Comparison of ENCODE assay signal across 2 cellular contexts in the genomic region with DNA sequence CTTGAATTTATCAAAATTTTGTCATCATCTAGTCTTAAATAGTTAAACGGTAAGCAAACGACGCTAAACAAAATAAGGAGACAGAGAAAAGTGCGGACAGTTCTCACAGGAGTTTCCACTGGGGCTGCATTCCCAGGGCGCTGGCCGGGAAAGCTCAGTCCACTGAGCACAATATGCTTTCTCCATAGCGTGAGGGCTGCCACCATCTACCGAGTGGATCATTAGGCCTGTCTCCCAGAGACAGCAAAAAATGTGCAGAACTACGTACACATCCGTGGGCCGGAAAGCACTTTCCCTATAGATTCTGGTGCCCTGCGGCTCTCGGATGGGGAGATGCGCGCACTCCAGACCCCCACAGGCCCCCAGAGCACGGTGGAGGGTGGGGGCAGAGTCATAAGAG.
TF ChIP-seq lines count a peak whose summit lies in the region.

No MANE protein-coding gene starts in this region.

TF ChIP-seq in liver, 16 proteins besides CTCF, POLR2A, EP300 and RAD21:
- TF ChIP-seq, protein P1, sequence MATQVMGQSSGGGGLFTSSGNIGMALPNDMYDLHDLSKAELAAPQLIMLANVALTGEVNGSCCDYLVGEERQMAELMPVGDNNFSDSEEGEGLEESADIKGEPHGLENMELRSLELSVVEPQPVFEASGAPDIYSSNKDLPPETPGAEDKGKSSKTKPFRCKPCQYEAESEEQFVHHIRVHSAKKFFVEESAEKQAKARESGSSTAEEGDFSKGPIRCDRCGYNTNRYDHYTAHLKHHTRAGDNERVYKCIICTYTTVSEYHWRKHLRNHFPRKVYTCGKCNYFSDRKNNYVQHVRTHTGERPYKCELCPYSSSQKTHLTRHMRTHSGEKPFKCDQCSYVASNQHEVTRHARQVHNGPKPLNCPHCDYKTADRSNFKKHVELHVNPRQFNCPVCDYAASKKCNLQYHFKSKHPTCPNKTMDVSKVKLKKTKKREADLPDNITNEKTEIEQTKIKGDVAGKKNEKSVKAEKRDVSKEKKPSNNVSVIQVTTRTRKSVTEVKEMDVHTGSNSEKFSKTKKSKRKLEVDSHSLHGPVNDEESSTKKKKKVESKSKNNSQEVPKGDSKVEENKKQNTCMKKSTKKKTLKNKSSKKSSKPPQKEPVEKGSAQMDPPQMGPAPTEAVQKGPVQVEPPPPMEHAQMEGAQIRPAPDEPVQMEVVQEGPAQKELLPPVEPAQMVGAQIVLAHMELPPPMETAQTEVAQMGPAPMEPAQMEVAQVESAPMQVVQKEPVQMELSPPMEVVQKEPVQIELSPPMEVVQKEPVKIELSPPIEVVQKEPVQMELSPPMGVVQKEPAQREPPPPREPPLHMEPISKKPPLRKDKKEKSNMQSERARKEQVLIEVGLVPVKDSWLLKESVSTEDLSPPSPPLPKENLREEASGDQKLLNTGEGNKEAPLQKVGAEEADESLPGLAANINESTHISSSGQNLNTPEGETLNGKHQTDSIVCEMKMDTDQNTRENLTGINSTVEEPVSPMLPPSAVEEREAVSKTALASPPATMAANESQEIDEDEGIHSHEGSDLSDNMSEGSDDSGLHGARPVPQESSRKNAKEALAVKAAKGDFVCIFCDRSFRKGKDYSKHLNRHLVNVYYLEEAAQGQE (IDR thresholded peaks at IDR 0.05): no peak
- TF ChIP-seq RXRA (IDR thresholded peaks at IDR 0.05) (no peak), TAF1 (conservative IDR thresholded peaks at IDR 0.05) (no peak), HNF4G (IDR thresholded peaks at IDR 0.05) (no peak), JUND (IDR thresholded peaks at IDR 0.05) (no peak), GABPA (IDR thresholded peaks at IDR 0.05 in 1 of 2, conservative IDR thresholded peaks at IDR 0.05 in 1 of 2) (no peak), SP1 (IDR thresholded peaks at IDR 0.05) (no peak), FOXA2 (IDR thresholded peaks at IDR 0.05) (no peak), EGR1 (IDR thresholded peaks at IDR 0.05; ENCODE audit: low read depth in 2 of 2) (no peak)
- TF ChIP-seq, protein P2, sequence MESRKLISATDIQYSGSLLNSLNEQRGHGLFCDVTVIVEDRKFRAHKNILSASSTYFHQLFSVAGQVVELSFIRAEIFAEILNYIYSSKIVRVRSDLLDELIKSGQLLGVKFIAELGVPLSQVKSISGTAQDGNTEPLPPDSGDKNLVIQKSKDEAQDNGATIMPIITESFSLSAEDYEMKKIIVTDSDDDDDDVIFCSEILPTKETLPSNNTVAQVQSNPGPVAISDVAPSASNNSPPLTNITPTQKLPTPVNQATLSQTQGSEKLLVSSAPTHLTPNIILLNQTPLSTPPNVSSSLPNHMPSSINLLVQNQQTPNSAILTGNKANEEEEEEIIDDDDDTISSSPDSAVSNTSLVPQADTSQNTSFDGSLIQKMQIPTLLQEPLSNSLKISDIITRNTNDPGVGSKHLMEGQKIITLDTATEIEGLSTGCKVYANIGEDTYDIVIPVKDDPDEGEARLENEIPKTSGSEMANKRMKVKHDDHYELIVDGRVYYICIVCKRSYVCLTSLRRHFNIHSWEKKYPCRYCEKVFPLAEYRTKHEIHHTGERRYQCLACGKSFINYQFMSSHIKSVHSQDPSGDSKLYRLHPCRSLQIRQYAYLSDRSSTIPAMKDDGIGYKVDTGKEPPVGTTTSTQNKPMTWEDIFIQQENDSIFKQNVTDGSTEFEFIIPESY (IDR thresholded peaks at IDR 0.05): no peak

TF ChIP-seq in HepG2, 621 proteins besides CTCF, POLR2A, EP300 and RAD21:
- TF ChIP-seq PAX8 (CRISPR knock-in tag; IDR thresholded peaks at IDR 0.05; ENCODE audit: borderline replicate concordance) (no peak), FOXA1 (IDR thresholded peaks at IDR 0.05) (no peak), FOXA1 (CRISPR knock-in tag; IDR thresholded peaks at IDR 0.05) (no peak), MZF1 (CRISPR knock-in tag; IDR thresholded peaks at IDR 0.05; ENCODE audit: borderline replicate concordance) (no peak), CREM (IDR thresholded peaks at IDR 0.05) (no peak), CREM (CRISPR knock-in tag; IDR thresholded peaks at IDR 0.05) (no peak), ZNF572 (CRISPR knock-in tag; IDR thresholded peaks at IDR 0.05) (no peak), ZNF703 (CRISPR knock-in tag; IDR thresholded peaks at IDR 0.05; ENCODE audit: borderline replicate concordance) (no peak), ZNF891 (CRISPR knock-in tag; IDR thresholded peaks at IDR 0.05) (no peak), RBM22 (optimal IDR thresholded peaks at IDR 0.05; ENCODE audit: low read length) (no peak), KDM4B (CRISPR knock-in tag; IDR thresholded peaks at IDR 0.05) (no peak), NFKB2 (CRISPR knock-in tag; IDR thresholded peaks at IDR 0.05; ENCODE audit: borderline replicate concordance) (no peak), SRSF4 (IDR thresholded peaks at IDR 0.05; ENCODE audit: low read depth, low read length, poor library complexity, severe bottlenecking) (no peak), IKZF4 (CRISPR knock-in tag; IDR thresholded peaks at IDR 0.05; ENCODE audit: borderline replicate concordance, low read depth, not compliant biosample characterization) (no peak), POLR2G (IDR thresholded peaks at IDR 0.05; ENCODE audit: low read depth, low read length) (no peak), MYNN (CRISPR knock-in tag; IDR thresholded peaks at IDR 0.05; ENCODE audit: low read depth) (no peak), FOXM1 (CRISPR knock-in tag; IDR thresholded peaks at IDR 0.05) (no peak), ZNF615 (CRISPR knock-in tag; IDR thresholded peaks at IDR 0.05; ENCODE audit: borderline replicate concordance) (no peak)
- TF ChIP-seq, protein P3, sequence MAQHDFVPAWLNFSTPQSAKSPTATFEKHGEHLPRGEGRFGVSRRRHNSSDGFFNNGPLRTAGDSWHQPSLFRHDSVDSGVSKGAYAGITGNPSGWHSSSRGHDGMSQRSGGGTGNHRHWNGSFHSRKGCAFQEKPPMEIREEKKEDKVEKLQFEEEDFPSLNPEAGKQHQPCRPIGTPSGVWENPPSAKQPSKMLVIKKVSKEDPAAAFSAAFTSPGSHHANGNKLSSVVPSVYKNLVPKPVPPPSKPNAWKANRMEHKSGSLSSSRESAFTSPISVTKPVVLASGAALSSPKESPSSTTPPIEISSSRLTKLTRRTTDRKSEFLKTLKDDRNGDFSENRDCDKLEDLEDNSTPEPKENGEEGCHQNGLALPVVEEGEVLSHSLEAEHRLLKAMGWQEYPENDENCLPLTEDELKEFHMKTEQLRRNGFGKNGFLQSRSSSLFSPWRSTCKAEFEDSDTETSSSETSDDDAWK (CRISPR knock-in tag; IDR thresholded peaks at IDR 0.05): no peak
- TF ChIP-seq, protein P4, sequence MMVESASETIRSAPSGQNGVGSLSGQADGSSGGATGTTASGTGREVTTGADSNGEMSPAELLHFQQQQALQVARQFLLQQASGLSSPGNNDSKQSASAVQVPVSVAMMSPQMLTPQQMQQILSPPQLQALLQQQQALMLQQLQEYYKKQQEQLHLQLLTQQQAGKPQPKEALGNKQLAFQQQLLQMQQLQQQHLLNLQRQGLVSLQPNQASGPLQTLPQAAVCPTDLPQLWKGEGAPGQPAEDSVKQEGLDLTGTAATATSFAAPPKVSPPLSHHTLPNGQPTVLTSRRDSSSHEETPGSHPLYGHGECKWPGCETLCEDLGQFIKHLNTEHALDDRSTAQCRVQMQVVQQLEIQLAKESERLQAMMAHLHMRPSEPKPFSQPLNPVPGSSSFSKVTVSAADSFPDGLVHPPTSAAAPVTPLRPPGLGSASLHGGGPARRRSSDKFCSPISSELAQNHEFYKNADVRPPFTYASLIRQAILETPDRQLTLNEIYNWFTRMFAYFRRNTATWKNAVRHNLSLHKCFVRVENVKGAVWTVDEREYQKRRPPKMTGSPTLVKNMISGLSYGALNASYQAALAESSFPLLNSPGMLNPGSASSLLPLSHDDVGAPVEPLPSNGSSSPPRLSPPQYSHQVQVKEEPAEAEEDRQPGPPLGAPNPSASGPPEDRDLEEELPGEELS (CRISPR knock-in tag; IDR thresholded peaks at IDR 0.05): no peak
- TF ChIP-seq, protein P5, sequence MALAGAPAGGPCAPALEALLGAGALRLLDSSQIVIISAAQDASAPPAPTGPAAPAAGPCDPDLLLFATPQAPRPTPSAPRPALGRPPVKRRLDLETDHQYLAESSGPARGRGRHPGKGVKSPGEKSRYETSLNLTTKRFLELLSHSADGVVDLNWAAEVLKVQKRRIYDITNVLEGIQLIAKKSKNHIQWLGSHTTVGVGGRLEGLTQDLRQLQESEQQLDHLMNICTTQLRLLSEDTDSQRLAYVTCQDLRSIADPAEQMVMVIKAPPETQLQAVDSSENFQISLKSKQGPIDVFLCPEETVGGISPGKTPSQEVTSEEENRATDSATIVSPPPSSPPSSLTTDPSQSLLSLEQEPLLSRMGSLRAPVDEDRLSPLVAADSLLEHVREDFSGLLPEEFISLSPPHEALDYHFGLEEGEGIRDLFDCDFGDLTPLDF (CRISPR knock-in tag; IDR thresholded peaks at IDR 0.05): no peak
- TF ChIP-seq, protein P6, sequence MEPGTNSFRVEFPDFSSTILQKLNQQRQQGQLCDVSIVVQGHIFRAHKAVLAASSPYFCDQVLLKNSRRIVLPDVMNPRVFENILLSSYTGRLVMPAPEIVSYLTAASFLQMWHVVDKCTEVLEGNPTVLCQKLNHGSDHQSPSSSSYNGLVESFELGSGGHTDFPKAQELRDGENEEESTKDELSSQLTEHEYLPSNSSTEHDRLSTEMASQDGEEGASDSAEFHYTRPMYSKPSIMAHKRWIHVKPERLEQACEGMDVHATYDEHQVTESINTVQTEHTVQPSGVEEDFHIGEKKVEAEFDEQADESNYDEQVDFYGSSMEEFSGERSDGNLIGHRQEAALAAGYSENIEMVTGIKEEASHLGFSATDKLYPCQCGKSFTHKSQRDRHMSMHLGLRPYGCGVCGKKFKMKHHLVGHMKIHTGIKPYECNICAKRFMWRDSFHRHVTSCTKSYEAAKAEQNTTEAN (CRISPR knock-in tag; conservative IDR thresholded peaks at IDR 0.05): no peak
